In the genomic region with DNA sequence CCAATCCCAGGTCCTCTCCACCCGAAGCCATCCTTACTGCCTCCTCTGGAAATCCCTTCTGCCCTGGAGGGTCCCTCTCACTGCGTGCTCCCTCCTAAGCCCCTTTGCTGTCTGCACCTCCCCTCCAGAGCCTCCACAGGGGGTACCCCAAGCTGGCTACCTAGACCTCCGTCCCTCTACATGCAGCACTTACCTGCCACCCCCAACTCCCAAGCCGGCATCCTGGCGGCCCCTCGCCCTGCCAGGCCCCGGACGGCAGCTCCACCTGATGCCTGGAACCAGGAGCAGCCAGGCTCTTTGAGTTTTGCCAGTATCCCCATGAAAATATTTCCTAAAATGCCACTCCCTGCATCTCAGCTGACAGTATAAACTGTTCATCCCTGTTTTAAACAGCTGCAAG, we compare ENCODE assay signal across 26 cellular contexts.
"Had no signal": no experiment of that assay in that cellular context is flagged by ENCODE, and none has a peak within 500 bp of the region (broad histone marks: within the 10 kb centered on the region; RNA-seq: fewer than 3 reads in every experiment).

No MANE protein-coding gene starts in this region.

- H3K4me1 ChIP-seq: parathyroid adenoma, prostate gland had no signal

- H3K27ac ChIP-seq: coronary artery, esophagus squamous epithelium, neural progenitor cell, parathyroid adenoma, prostate gland, right atrium auricular region, stomach, thyroid gland, vagina had no signal

- H3K27me3 ChIP-seq: esophagus squamous epithelium, neural progenitor cell, right atrium auricular region, stomach, thyroid gland, vagina had no signal

- ATAC-seq: left ventricle myocardium superior; mucosa of descending colon; naive thymus-derived CD4-positive, alpha-beta T cell; sciatic nerve; stimulated activated effector memory CD8-positive, alpha-beta T cell treated with anti-CD3 and anti-CD28 coated beads, Interleukin-12 subunit alpha, Interleukin-12 subunit beta, amount 100 ng/mL, for 72 hours had no signal

- H3K9me3 ChIP-seq: esophagus squamous epithelium, mucosa of descending colon, prostate gland, right atrium auricular region, stomach, thyroid gland, vagina had no signal

- H3K9ac ChIP-seq: neural progenitor cell, parathyroid adenoma had no signal

- DNase-seq: dermis blood vessel endothelial cell; effector memory CD4-positive, alpha-beta T cell; erythroblast; esophagus squamous epithelium; foreskin melanocyte; hypothalamus; immature natural killer cell; left ventricle myocardium superior; mucosa of descending colon; naive thymus-derived CD4-positive, alpha-beta T cell; stimulated activated CD4-positive, alpha-beta T cell treated with anti-CD3 and anti-CD28 coated beads, Interleukin-2, amount 100 ng/mL, for 24 hours; stimulated activated CD4-positive, alpha-beta T cell treated with anti-CD3 and anti-CD28 coated beads, Interleukin-4, amount 100 ng/mL, for 24 hours; stimulated activated naive CD4-positive, alpha-beta T cell treated with Interleukin-2 at 50 U/mL for 16 hours; stomach; thyroid gland; trophoblast cell had no signal

- H2AFZ ChIP-seq: neural progenitor cell, parathyroid adenoma had no signal

- H3K4me3 ChIP-seq: coronary artery, esophagus squamous epithelium, lung, mucosa of descending colon, neural progenitor cell, prostate gland, right atrium auricular region, smooth muscle cell, stomach, thyroid gland, vagina had no signal

- H3K36me3 ChIP-seq: neural progenitor cell, prostate gland, right atrium auricular region, thyroid gland, vagina had no signal

- H3K4me2 ChIP-seq: neural progenitor cell, smooth muscle cell had no signal
